Comparison of ENCODE assay signal across 13 cellular contexts in genomic region chr18:58194028-58194427, GRCh38.
DNase-seq lines count a peak whose midpoint lies in the region; ATAC-seq, FAIRE-seq and TF ChIP-seq lines count a peak whose summit lies in the region.
"Had no signal": no experiment of that assay in that cellular context is flagged by ENCODE, and none has a peak within 500 bp of the region (broad histone marks: within the 10 kb centered on the region; RNA-seq: fewer than 3 reads in every experiment).

No MANE protein-coding gene starts in this region.

- no peak overlapping the region for H3K4me2 ChIP-seq in H9 (ENCODE audit: insufficient read depth, insufficient read length, low read length)
- H3K4me2 ChIP-seq in K562 (ENCODE audit: insufficient read depth, low read length): no peak overlapping the region

- WGBS in H9 (ENCODE audit: extremely low coverage, insufficient read length, low lambda C conversion rate): no CpG with 5 or more reads among the region's 8 CpGs
- WGBS in K562 (ENCODE audit: insufficient coverage, low coverage, missing lambda C conversion rate): 47% methylated on average over 8 of the region's 8 CpGs

- H2BK12ac ChIP-seq in H9 (ENCODE audit: insufficient read length, low read depth, low read length): no peak overlapping the region

- no peak overlapping the region for H4K91ac ChIP-seq in H9 (ENCODE audit: insufficient read length, low read depth, low read length)

- peaks cover 9% of the 10 kb centered on the region; the same call in 1 of the 2 replicates for H3K79me2 ChIP-seq in H9 (ENCODE audit: insufficient read depth, low read length)
- no peaks in the 10 kb centered on the region for H3K79me2 ChIP-seq in K562 (ENCODE audit: control insufficient read depth, insufficient read depth, low read length)

- no peak overlapping the region for H3K23ac ChIP-seq in H9 (ENCODE audit: insufficient read length, low read depth, low read length)

- peaks cover 49 to 56% of the 10 kb centered on the region in 2 experiments for H3K4me1 Mint-ChIP-seq in H9

- no peak overlapping the region for H3T11ph ChIP-seq in H9 (ENCODE audit: low read length)

- H3K9ac ChIP-seq in H9 (ENCODE audit: extremely low read depth, insufficient read length, low read length) (no peak overlapping the region), K562 (ENCODE audit: insufficient read depth in 1 of 2, low read depth in 2 of 2, low read length in 2 of 2) (no peak overlapping the region)

- no peak overlapping the region for H2BK15ac ChIP-seq in H9 (ENCODE audit: low read depth, low read length)

- H2BK20ac ChIP-seq in H9 (ENCODE audit: low read depth, low read length, poor library complexity, severe bottlenecking): no peak overlapping the region

- no peak overlapping the region for H2BK5ac ChIP-seq in H9 (ENCODE audit: insufficient read length, low read length)

- H3K18ac ChIP-seq in H9 (ENCODE audit: insufficient read length, low read depth, low read length): no peak overlapping the region

- intact Hi-C loops in K562 (cut with micrococcal nuclease) (loop anchor here (1.0 to 2.0 kb wide), 2 partner anchors 39 to 128 kb away; no protein-coding TSS in a partner anchor), gastrocnemius medialis (cut with DNase I; ENCODE audit: low total_unique reads) (loop anchor here (5.0 kb wide), 2 partner anchors 33 to 128 kb away; no protein-coding TSS in a partner anchor)

- H3K4me3 ChIP-seq in K562 (no peak overlapping the region), gastrocnemius medialis (no peak overlapping the region)
- H3K4me3 ChIP-seq: lung had no signal

- peak; percentile 41 to 74 for TF ChIP-seq RAD21 in K562 (CRISPR knock-in tag; conservative IDR thresholded peaks at IDR 0.05 in 1 of 2, IDR thresholded peaks at IDR 0.05 in 1 of 2)

- no peak for TF ChIP-seq POLR2A in K562 (conservative IDR thresholded peaks at IDR 0.05)
- no peak for TF ChIP-seq POLR2A in gastrocnemius medialis (IDR thresholded peaks at IDR 0.05)

- H3K14ac ChIP-seq in H9 (ENCODE audit: insufficient read depth, low read length): no peak overlapping the region

- H2AK5ac ChIP-seq in H9 (ENCODE audit: insufficient read length, low read length): no peak overlapping the region

- DNase-seq in H9: peak; percentile 82
- peak; percentile 14 to 55 (median 39) for DNase-seq in K562 (ENCODE audit: extremely low read depth in 1 of 4, low spot score in 3 of 4)
- DNase-seq in left lobe of liver (ENCODE audit: low spot score): no peak
- no peak for DNase-seq in SKM-1 (lab: John Stamatoyannopoulos, UW; ENCODE audit: unreplicated experiment)
- DNase-seq in gastrocnemius medialis: no peak
- no peak for DNase-seq in activated CD4-positive, CD25-positive, alpha-beta regulatory T cell (lab: John Stamatoyannopoulos, UW)
- DNase-seq: DMS153, NCI-H446 treated with DMSO at 0.1 percent for 48 hours had no signal

- no peak overlapping the region for H4K5ac ChIP-seq in H9 (ENCODE audit: insufficient read length, low read depth, low read length)

- peak overlapping the region in 2 of 3 experiments; percentile 9 to 16; a peak in 3 of 7 replicates for H3K27ac Mint-ChIP-seq in H9
- H3K27ac Mint-ChIP-seq: activated naive CD4-positive, alpha-beta T cell treated with anti-CD3 and anti-CD28 coated beads, Interleukin-2, amount 50 U/mL, for 72 hours had no signal

- no peak; the same call in 1 of the 2 replicates for TF ChIP-seq CTCF in C4-2B (conservative IDR thresholded peaks at IDR 0.05)
- TF ChIP-seq CTCF in H9 (conservative IDR thresholded peaks at IDR 0.05): peak; percentile 78
- TF ChIP-seq CTCF in K562 (IDR thresholded peaks at IDR 0.05 in 2 of 3, conservative IDR thresholded peaks at IDR 0.05 in 1 of 3; ENCODE audit: insufficient read depth in 2 of 3, low read depth in 1 of 3, low read length in 3 of 3): peak; percentile 59 to 64 (median 63)
- peak in 2 of 5 experiments; percentile 18 to 20 for TF ChIP-seq CTCF in gastrocnemius medialis (IDR thresholded peaks at IDR 0.05 in 4 of 5, conservative IDR thresholded peaks at IDR 0.05 in 1 of 5)

- H3K9me1 ChIP-seq in K562 (ENCODE audit: control insufficient read depth, insufficient read depth, low read length): no peaks in the 10 kb centered on the region

- in situ Hi-C loops in K562 (cut with MboI): loop anchor here (10.0 to 25.0 kb wide), 2 partner anchors 131 to 293 kb away; no protein-coding TSS in a partner anchor
- in situ Hi-C loops in gastrocnemius medialis (cut with MboI; ENCODE audit: low sequenced_read_pairs in 4 of 4): loop anchor here in 2 of 4 donors (10.0 to 25.0 kb wide), 2 partner anchors 131 to 143 kb away; no protein-coding TSS in a partner anchor

- H2AFZ ChIP-seq in H9 (ENCODE audit: low read length) (no peak overlapping the region), K562 (ENCODE audit: low read depth, low read length) (no peak overlapping the region)

- FAIRE-seq in K562 (lab: Jason Lieb, UNC): no peak
- FAIRE-seq: endometrium had no signal

- no peak overlapping the region for H2BK120ac ChIP-seq in H9 (ENCODE audit: low read depth, low read length, poor library complexity, severe bottlenecking)

- H3K4me3 Mint-ChIP-seq in H9: no peak overlapping the region

- H4K20me1 ChIP-seq in H9 (ENCODE audit: control insufficient read depth, insufficient read depth, insufficient read length) (no peaks in the 10 kb centered on the region), K562 (replicated peaks; ENCODE audit: control insufficient read depth, insufficient read depth, low read length) (peaks cover 4% of the 10 kb centered on the region; the same call in 1 of the 2 replicates)

- no peaks in the 10 kb centered on the region for H3K36me3 Mint-ChIP-seq in H9 (ENCODE audit: insufficient read depth in 1 of 3, low read depth in 3 of 3)
- H3K36me3 Mint-ChIP-seq: activated naive CD4-positive, alpha-beta T cell treated with anti-CD3 and anti-CD28 coated beads, Interleukin-2, amount 50 U/mL, for 72 hours had no signal

- TF ChIP-seq EP300 in K562 (IDR thresholded peaks at IDR 0.05; ENCODE audit: low read length): no peak

- H3K36me3 ChIP-seq in K562 (ENCODE audit: control insufficient read depth, insufficient read depth, low read length) (no peaks in the 10 kb centered on the region), gastrocnemius medialis (no peaks in the 10 kb centered on the region)

- H3K4me1 ChIP-seq in H9 (ENCODE audit: insufficient read depth, low read length) (peaks cover 24% of the 10 kb centered on the region; the same call in 1 of the 2 replicates), K562 (replicated peaks in 1 of 2; ENCODE audit: control insufficient read depth in 2 of 2, insufficient read depth in 2 of 2, low read length in 2 of 2) (peaks cover 5% of the 10 kb centered on the region in 2 experiments; a peak in 4 of 5 replicates), gastrocnemius medialis (peaks cover 0 to 15% of the 10 kb centered on the region in 2 donors)

- H3K27ac ChIP-seq in C4-2B: peak overlapping the region; percentile 11
- H3K27ac ChIP-seq in H9 (ENCODE audit: insufficient read length, low read depth, low read length): no peak overlapping the region
- no peak overlapping the region for H3K27ac ChIP-seq in K562 (ENCODE audit: extremely low read depth, low read depth, low read length)
- H3K27ac ChIP-seq in gastrocnemius medialis: no peak overlapping the region

- no peak overlapping the region for H3K4ac ChIP-seq in H9 (ENCODE audit: low read depth, low read length)

- peaks cover 5% of the 10 kb centered on the region for H3K23me2 ChIP-seq in H9 (ENCODE audit: insufficient read length, low read depth, low read length, poor library complexity, severe bottlenecking)

- ATAC-seq in K562 (peak; percentile 95), left lobe of liver (peak; percentile 26), GM19324 (IDR thresholded peaks at IDR 0.05; ENCODE audit: low FRiP score, unreplicated experiment) (no peak), gastrocnemius medialis (no peak)
- ATAC-seq: activated naive CD4-positive, alpha-beta T cell treated with anti-CD3 and anti-CD28 coated beads, Interleukin-2, amount 50 U/mL, for 72 hours had no signal

- no peak overlapping the region for H4K8ac ChIP-seq in H9 (replicated peaks; ENCODE audit: insufficient read length, low read depth, low read length)

- CTCF ChIA-PET in K562 (lab: Yijun Ruan, JAX; ENCODE audit: low intra/inter-chr PET ratio): interaction anchor here (1.8 kb wide), 1 partner anchor 128 kb away, joined by 10 read pairs; no protein-coding TSS in a partner anchor

- H3K27me3 ChIP-seq in H9 (ENCODE audit: insufficient read depth, low read length) (no peaks in the 10 kb centered on the region), K562 (ENCODE audit: control insufficient read depth in 2 of 2, insufficient read depth in 2 of 2, low read length in 2 of 2) (no peaks in the 10 kb centered on the region), gastrocnemius medialis (no peaks in the 10 kb centered on the region)

- H3K27me3 Mint-ChIP-seq in H9 (ENCODE audit: low read depth): no peaks in the 10 kb centered on the region

- no peak overlapping the region for H3K56ac ChIP-seq in H9 (ENCODE audit: insufficient read length, low read depth, low read length)

- POLR2A ChIA-PET in K562 (lab: Yijun Ruan, JAX): no interaction called here

- no peaks in the 10 kb centered on the region for H3K79me1 ChIP-seq in H9 (ENCODE audit: insufficient read depth, low read depth, low read length, poor library complexity, severe bottlenecking)

- no peaks in the 10 kb centered on the region for H3K9me3 Mint-ChIP-seq in H9
- H3K9me3 Mint-ChIP-seq: activated naive CD4-positive, alpha-beta T cell treated with anti-CD3 and anti-CD28 coated beads, Interleukin-2, amount 50 U/mL, for 72 hours had no signal

- H3K9me3 ChIP-seq in H9 (ENCODE audit: control insufficient read depth, low read depth, low read length) (no peaks in the 10 kb centered on the region), K562 (replicated peaks; ENCODE audit: control insufficient read depth, insufficient read depth, low read depth, low read length) (no peaks in the 10 kb centered on the region; the same call in 1 of the 2 replicates), gastrocnemius medialis (no peaks in the 10 kb centered on the region)

- no TSS peak for BruUV-seq in K562 (replicated peaks; lab: Mats Ljungman, UMichigan)

TF ChIP-seq in K562, 482 proteins besides CTCF, POLR2A, EP300 and RAD21 (continues in another document):
- 0 out of 2 replicates have a peak, but pooled peaks have one; percentile 29 for TF ChIP-seq SMC3 (conservative IDR thresholded peaks at IDR 0.05; ENCODE audit: insufficient read depth, low read depth, low read length)
- no peak for TF ChIP-seq HOMEZ (CRISPR knock-in tag; IDR thresholded peaks at IDR 0.05)
- no peak for TF ChIP-seq ETV1 (tag; conservative IDR thresholded peaks at IDR 0.05; ENCODE audit: low read depth)

Comparison
In these comparisons a context has a peak if more than half of its experiments do, and no peak if none do; other contexts are left out.
1. DNase-seq: peak in H9 (single experiment) and K562 (4 of 4); none in left lobe of liver (single experiment), SKM-1 (single experiment), gastrocnemius medialis (0 of 2) and activated CD4-positive, CD25-positive, alpha-beta regulatory T cell (0 of 4).
2. ATAC-seq: peak in K562 (single experiment) and left lobe of liver (single experiment); none in GM19324 (single experiment) and gastrocnemius medialis (0 of 2).